17 cellular contexts compared by ENCODE assay signal in genomic region chr6:32085759-32086458, GRCh38. TPM values are rescaled to one million over a fixed set of nuclear protein-coding genes. Genes with fewer than 3 reads are reported as not detected.
DNase-seq lines count a peak whose midpoint lies in the region; ATAC-seq and TF ChIP-seq lines count a peak whose summit lies in the region.
"Had no signal": no experiment of that assay in that cellular context is flagged by ENCODE, and none has a peak within 500 bp of the region (broad histone marks: within the 10 kb centered on the region; RNA-seq: fewer than 3 reads in every experiment).

No MANE protein-coding gene starts in this region.

- peak overlapping the region; percentile 89 for H2AFZ ChIP-seq in Karpas-422 (ENCODE audit: low read length)
- H2AFZ ChIP-seq: neural progenitor cell had no signal

- no peaks in the 10 kb centered on the region for H3K79me2 ChIP-seq in Karpas-422 (ENCODE audit: low read length)

- H3K27ac ChIP-seq in Karpas-422 (ENCODE audit: low read length) (no peak overlapping the region), sigmoid colon (peak overlapping the region; percentile 12 to 78 (median 70))
- H3K27ac ChIP-seq in naive thymus-derived CD4-positive, alpha-beta T cell (ENCODE audit: low read depth, low read length): no peak overlapping the region
- H3K27ac ChIP-seq: left lung, neural progenitor cell had no signal

- ATAC-seq in effector memory CD8-positive, alpha-beta T cell (replicated peaks): no peak
- ATAC-seq in GM21390 (IDR thresholded peaks at IDR 0.05; ENCODE audit: unreplicated experiment): no peak
- no peak for ATAC-seq in HG02981 (IDR thresholded peaks at IDR 0.05; ENCODE audit: unreplicated experiment)
- no peak for ATAC-seq in HG02970 (IDR thresholded peaks at IDR 0.05; ENCODE audit: low FRiP score, unreplicated experiment)
- ATAC-seq in naive thymus-derived CD4-positive, alpha-beta T cell: no peak

- CTCF ChIA-PET in naive thymus-derived CD4-positive, alpha-beta T cell (lab: Charles Lee): interaction anchor here (0.7 kb wide), 1 partner anchor 75 kb away, joined by 3 read pairs; no protein-coding TSS in a partner anchor

- H3K27ac Mint-ChIP-seq in effector memory CD8-positive, alpha-beta T cell: no peak overlapping the region
- no peak overlapping the region for H3K27ac Mint-ChIP-seq in naive thymus-derived CD4-positive, alpha-beta T cell
- H3K27ac Mint-ChIP-seq: neural progenitor cell had no signal

- no peaks in the 10 kb centered on the region for H3K27me3 ChIP-seq in Karpas-422 (ENCODE audit: low read length)
- H3K27me3 ChIP-seq in sigmoid colon: peaks cover 0 to 23% (median 15%) of the 10 kb centered on the region in 3 donors
- peaks cover 0 to 5% of the 10 kb centered on the region in 2 donors for H3K27me3 ChIP-seq in naive thymus-derived CD4-positive, alpha-beta T cell (ENCODE audit: control insufficient read depth in 2 of 2, insufficient read depth in 2 of 2, low read length in 2 of 2)

- no peak for TF ChIP-seq CTCF in sigmoid colon (IDR thresholded peaks at IDR 0.05)

- no peaks in the 10 kb centered on the region for H3K36me3 Mint-ChIP-seq in effector memory CD8-positive, alpha-beta T cell (ENCODE audit: insufficient read depth)
- peaks cover 0 to 6% (median 0%) of the 10 kb centered on the region in 5 donors for H3K36me3 Mint-ChIP-seq in naive thymus-derived CD4-positive, alpha-beta T cell
- H3K36me3 Mint-ChIP-seq: neural progenitor cell had no signal

- DNase-seq in D341Med (ENCODE audit: low spot score) (peak; percentile 67), Karpas-422 (peak; percentile 89), sigmoid colon (no peak)
- DNase-seq in effector memory CD8-positive, alpha-beta T cell: no peak
- no peak for DNase-seq in naive thymus-derived CD4-positive, alpha-beta T cell
- DNase-seq: activated CD4-positive, alpha-beta T cell treated with anti-CD3 and anti-CD28 coated beads, Interleukin-2, amount 50 U/mL, for 4 hours; cortex of kidney; DMS153; left lung; NCI-H1092 treated with DMSO at 0.1 percent for 48 hours; NCI-H345 had no signal

- 82 to 87% methylated on average over 17 of the region's 17 CpGs for WGBS in sigmoid colon, 2 donors

- no peak for TF ChIP-seq POLR2A in sigmoid colon (IDR thresholded peaks at IDR 0.05)

- intact Hi-C loops in sigmoid colon (cut with DNase I): no loop called here
- intact Hi-C loops in naive thymus-derived CD4-positive, alpha-beta T cell (cut with micrococcal nuclease): loop anchor here in 1 of 2 donors (2.0 kb wide), 1 partner anchor 69 kb away; the partner anchor contains the start of gene PPT2

- H3K4me2 ChIP-seq in Karpas-422 (ENCODE audit: low read depth, low read length, poor library complexity, severe bottlenecking): peak overlapping the region; percentile 51
- H3K4me2 ChIP-seq: neural progenitor cell had no signal

- H3K9me3 Mint-ChIP-seq in effector memory CD8-positive, alpha-beta T cell: no peaks in the 10 kb centered on the region
- H3K9me3 Mint-ChIP-seq in naive thymus-derived CD4-positive, alpha-beta T cell: no peaks in the 10 kb centered on the region
- H3K9me3 Mint-ChIP-seq: neural progenitor cell had no signal

- H3K9me3 ChIP-seq in Karpas-422 (ENCODE audit: low read length) (no peaks in the 10 kb centered on the region), sigmoid colon (no peaks in the 10 kb centered on the region)
- H3K9me3 ChIP-seq in naive thymus-derived CD4-positive, alpha-beta T cell (ENCODE audit: control insufficient read depth in 2 of 3, low read length in 3 of 3): no peaks in the 10 kb centered on the region
- H3K9me3 ChIP-seq: left lung, thoracic aorta had no signal

- H3K4me3 ChIP-seq in Karpas-422 (ENCODE audit: low read length) (peak overlapping the region; percentile 51; the same call in 1 of the 2 replicates), sigmoid colon (no peak overlapping the region)
- no peak overlapping the region for H3K4me3 ChIP-seq in naive thymus-derived CD4-positive, alpha-beta T cell (ENCODE audit: low read length)
- H3K4me3 ChIP-seq: left lung, neural progenitor cell, thoracic aorta had no signal

- no peaks in the 10 kb centered on the region for H4K20me1 ChIP-seq in Karpas-422 (ENCODE audit: insufficient read depth, low read depth, low read length)

- H3K4me1 Mint-ChIP-seq in effector memory CD8-positive, alpha-beta T cell (ENCODE audit: low read depth in 2 of 2): peaks cover 4 to 7% of the 10 kb centered on the region in 2 donors
- peaks cover 0 to 7% (median 0%) of the 10 kb centered on the region in 7 donors for H3K4me1 Mint-ChIP-seq in naive thymus-derived CD4-positive, alpha-beta T cell

- H3K27me3 Mint-ChIP-seq in effector memory CD8-positive, alpha-beta T cell: peaks cover 45 to 66% of the 10 kb centered on the region in 2 donors
- H3K27me3 Mint-ChIP-seq in naive thymus-derived CD4-positive, alpha-beta T cell: peaks cover 17 to 50% (median 18%) of the 10 kb centered on the region in 5 donors

- no peaks in the 10 kb centered on the region for H3K9me2 ChIP-seq in Karpas-422 (replicated peaks; ENCODE audit: insufficient read depth, low read length)

- TF ChIP-seq EP300 in sigmoid colon (IDR thresholded peaks at IDR 0.05): no peak

- no peaks in the 10 kb centered on the region for H3K36me3 ChIP-seq in Karpas-422 (ENCODE audit: insufficient read depth, low read length)
- peaks cover 0 to 6% (median 0%) of the 10 kb centered on the region in 4 donors for H3K36me3 ChIP-seq in sigmoid colon
- H3K36me3 ChIP-seq in naive thymus-derived CD4-positive, alpha-beta T cell (ENCODE audit: control insufficient read depth in 2 of 3, insufficient read depth in 3 of 3, low read length in 3 of 3): no peaks in the 10 kb centered on the region
- H3K36me3 ChIP-seq: left lung, neural progenitor cell, thoracic aorta had no signal

- peak overlapping the region; percentile 43 for H3K9ac ChIP-seq in Karpas-422 (ENCODE audit: low read length)
- H3K9ac ChIP-seq: neural progenitor cell had no signal

- peaks cover 9% of the 10 kb centered on the region for H3K4me1 ChIP-seq in Karpas-422 (ENCODE audit: low read length)
- peaks cover 0 to 27% (median 20%) of the 10 kb centered on the region in 4 donors for H3K4me1 ChIP-seq in sigmoid colon
- no peaks in the 10 kb centered on the region for H3K4me1 ChIP-seq in naive thymus-derived CD4-positive, alpha-beta T cell (ENCODE audit: control insufficient read depth in 2 of 2, insufficient read depth in 2 of 2, low read length in 2 of 2)

- POLR2A ChIA-PET in naive thymus-derived CD4-positive, alpha-beta T cell (lab: Charles Lee): no interaction called here

- H3K4me3 Mint-ChIP-seq in effector memory CD8-positive, alpha-beta T cell: peak overlapping the region; percentile 61
- peak overlapping the region in 4 of 10 donors; percentile 5 to 59 (median 24) for H3K4me3 Mint-ChIP-seq in naive thymus-derived CD4-positive, alpha-beta T cell
- H3K4me3 Mint-ChIP-seq: neural progenitor cell had no signal

RNA-seq across cellular contexts. Expression of gene TNXB, which starts 23.2 kb away (rescaled TPM):
- total RNA-seq in Karpas-422 (2014; rRNA removed; shearing (Covaris generic); ENCODE audit: low replicate concordance): 0.22 and 2.1 TPM in 2 replicates
- 100 to 1,000 TPM in 3 of 4 donors, 10 to 100 TPM in 1; 66.0 to 224 (median 116) TPM for total RNA-seq in sigmoid colon
- polyA plus RNA-seq in sigmoid colon: 10 to 100 TPM in 1 of 3 donors, 1 to 10 TPM in 2; 1.4 to 16.4 (median 7.2) TPM
- 10 to 100 TPM in 4 of 5 experiments, 1 to 10 TPM in 1; 8.8 to 17.2 (median 13.1) TPM for total RNA-seq in naive thymus-derived CD4-positive, alpha-beta T cell
- polyA plus RNA-seq in naive thymus-derived CD4-positive, alpha-beta T cell: under 1 TPM in 1 of 2 donors, not detected in 1; 0.43 TPM

RNA-seq across cellular contexts. Expression of gene ATF6B, which starts 42.1 kb away (rescaled TPM):
- total RNA-seq in Karpas-422 (2014; rRNA removed; shearing (Covaris generic); ENCODE audit: low replicate concordance): 51.3 and 62.5 TPM in 2 replicates
- 10 to 100 TPM; 24.5 to 73.4 (median 24.8) TPM for total RNA-seq in sigmoid colon
- 10 to 100 TPM; 10.9 to 93.6 (median 14.4) TPM for polyA plus RNA-seq in sigmoid colon
- 100 to 1,000 TPM; 115 to 168 (median 142) TPM for total RNA-seq in naive thymus-derived CD4-positive, alpha-beta T cell
- polyA plus RNA-seq in naive thymus-derived CD4-positive, alpha-beta T cell: 10 to 100 TPM; 28.0 to 29.0 TPM

RNA-seq across cellular contexts. Expression of gene FKBPL, which starts 44.2 kb away (rescaled TPM):
- 7.0 and 12.4 TPM in 2 replicates for total RNA-seq in Karpas-422 (2014; rRNA removed; shearing (Covaris generic); ENCODE audit: low replicate concordance)
- total RNA-seq in sigmoid colon: 1 to 10 TPM; 2.1 to 5.5 (median 4.2) TPM
- 10 to 100 TPM in 1 of 3 donors, 1 to 10 TPM in 2; 4.9 to 10.4 (median 6.0) TPM for polyA plus RNA-seq in sigmoid colon
- 1 to 10 TPM in 4 of 5 experiments, under 1 TPM in 1; 0.82 to 5.1 (median 3.0) TPM for total RNA-seq in naive thymus-derived CD4-positive, alpha-beta T cell
- 1 to 10 TPM; 1.3 to 4.1 TPM for polyA plus RNA-seq in naive thymus-derived CD4-positive, alpha-beta T cell

RNA-seq across cellular contexts. Expression of gene CYP21A2, which starts 47.7 kb away (rescaled TPM):
- not detected in 2 replicates for total RNA-seq in Karpas-422 (2014; rRNA removed; shearing (Covaris generic); ENCODE audit: low replicate concordance)
- total RNA-seq in sigmoid colon: 1 to 10 TPM; 1.1 to 4.9 (median 3.2) TPM
- 1 to 10 TPM in 1 of 3 donors, under 1 TPM in 1, not detected in 1; 0.57 to 1.2 TPM for polyA plus RNA-seq in sigmoid colon
- 1 to 10 TPM in 1 of 5 experiments, under 1 TPM in 3, not detected in 1; 0.32 to 1.1 (median 0.44) TPM for total RNA-seq in naive thymus-derived CD4-positive, alpha-beta T cell
- polyA plus RNA-seq in naive thymus-derived CD4-positive, alpha-beta T cell: not detected
- total RNA-seq: HT1080 had no signal

Comparison
In these comparisons a context has a peak if more than half of its experiments do, and no peak if none do; other contexts are left out.
1. DNase-seq: peak in D341Med (single experiment) and Karpas-422 (single experiment); none in effector memory CD8-positive, alpha-beta T cell (0 of 3), sigmoid colon (single experiment) and naive thymus-derived CD4-positive, alpha-beta T cell (0 of 9).
2. H3K27ac ChIP-seq: peak in sigmoid colon (4 of 4); none in Karpas-422 (single experiment) and naive thymus-derived CD4-positive, alpha-beta T cell (single experiment).